Comparison of ENCODE assay signal across 21 cellular contexts in genomic region chr3:169410430-169410829, GRCh38.
DNase-seq lines count a peak whose midpoint lies in the region; ATAC-seq, FAIRE-seq and TF ChIP-seq lines count a peak whose summit lies in the region.
"Had no signal": no experiment of that assay in that cellular context is flagged by ENCODE, and none has a peak within 500 bp of the region (broad histone marks: within the 10 kb centered on the region; RNA-seq: fewer than 3 reads in every experiment).

No MANE protein-coding gene starts in this region.

- FAIRE-seq in endothelial cell of umbilical vein (lab: Jason Lieb, UNC) = no peak
- FAIRE-seq: GM12891, GM18507, H54 had no signal

- H3K9ac ChIP-seq in endothelial cell of umbilical vein (replicated peaks; ENCODE audit: extremely low read depth, insufficient read depth, low read length) = no peak overlapping the region

- H3K4me2 ChIP-seq in endothelial cell of umbilical vein (ENCODE audit: insufficient read depth, low read length) (peak overlapping the region; percentile 13), hepatocyte (no peak overlapping the region)

- H4K20me1 ChIP-seq in endothelial cell of umbilical vein (replicated peaks; ENCODE audit: control insufficient read depth, extremely low read depth, insufficient read depth, low read length) (peaks cover 2% of the 10 kb centered on the region), hepatocyte (ENCODE audit: insufficient read depth, poor library complexity, severe bottlenecking) (no peaks in the 10 kb centered on the region)

- H3K9me3 ChIP-seq in endothelial cell of umbilical vein (replicated peaks; ENCODE audit: control insufficient read depth, insufficient read depth, low read length) (no peaks in the 10 kb centered on the region), hepatocyte (ENCODE audit: low read depth) (no peaks in the 10 kb centered on the region)
- H3K9me3 ChIP-seq: HAP-1 had no signal

- H3K9me2 ChIP-seq in hepatocyte (replicated peaks; ENCODE audit: insufficient read depth) = no peaks in the 10 kb centered on the region

- H3K4me3 Mint-ChIP-seq in activated naive CD8-positive, alpha-beta T cell treated with anti-CD3 and anti-CD28 coated beads for 36 hours = no peak overlapping the region
- H3K4me3 Mint-ChIP-seq: CD4-positive, alpha-beta memory T cell; HFFc6 had no signal

- no peak for TF ChIP-seq POLR2A in endothelial cell of umbilical vein (IDR thresholded peaks at IDR 0.05; ENCODE audit: low read depth, low read length)

- H3K36me3 ChIP-seq in endothelial cell of umbilical vein (ENCODE audit: control insufficient read depth in 2 of 2, extremely low read depth in 1 of 2, insufficient read depth in 2 of 2, low read length in 2 of 2) (no peaks in the 10 kb centered on the region), hepatocyte (replicated peaks; ENCODE audit: insufficient read depth, low read depth) (no peaks in the 10 kb centered on the region)
- H3K36me3 ChIP-seq: HAP-1 had no signal

- H3K27me3 ChIP-seq in endothelial cell of umbilical vein (ENCODE audit: control insufficient read depth in 2 of 2, insufficient read depth in 2 of 2, low read length in 2 of 2) (no peaks in the 10 kb centered on the region), hepatocyte (no peaks in the 10 kb centered on the region)

- no peak overlapping the region for H3K4me3 ChIP-seq in endothelial cell of umbilical vein (replicated peaks in 1 of 3; ENCODE audit: insufficient read depth in 1 of 3, low read depth in 1 of 3, low read length in 3 of 3)
- no peak overlapping the region for H3K4me3 ChIP-seq in hepatocyte
- H3K4me3 ChIP-seq: HAP-1 had no signal

- dilution Hi-C loops in endothelial cell of umbilical vein (cut with MboI; ENCODE audit: extremely low pct_ligation_motif_present, low sequenced_read_pairs) = no loop called here

- peaks cover 10% of the 10 kb centered on the region for H3K4me1 ChIP-seq in endothelial cell of umbilical vein (ENCODE audit: control insufficient read depth, extremely low read depth, insufficient read depth, low read length)
- peaks cover 21% of the 10 kb centered on the region for H3K4me1 ChIP-seq in hepatocyte (ENCODE audit: insufficient read depth)

- no peaks in the 10 kb centered on the region for H3K4me1 Mint-ChIP-seq in activated naive CD8-positive, alpha-beta T cell treated with anti-CD3 and anti-CD28 coated beads for 36 hours
- H3K4me1 Mint-ChIP-seq: CD4-positive, alpha-beta memory T cell had no signal

- H3K79me2 ChIP-seq in endothelial cell of umbilical vein (ENCODE audit: control insufficient read depth, insufficient read depth, low read length) = no peaks in the 10 kb centered on the region
- H3K79me2 ChIP-seq in hepatocyte = no peaks in the 10 kb centered on the region

- intact Hi-C loops in endothelial cell of umbilical vein (cut with micrococcal nuclease) = no loop called here

- H3K9me1 ChIP-seq in endothelial cell of umbilical vein (replicated peaks; ENCODE audit: control insufficient read depth, extremely low read depth, insufficient read depth, low read length) = no peaks in the 10 kb centered on the region

- no TSS peak for BruUV-seq in endothelial cell of umbilical vein (replicated peaks; lab: Mats Ljungman, UMichigan)

- peak overlapping the region; percentile 28 for H2AFZ ChIP-seq in endothelial cell of umbilical vein (ENCODE audit: low read depth, low read length)
- no peak overlapping the region for H2AFZ ChIP-seq in hepatocyte

- POLR2A ChIA-PET in endothelial cell of umbilical vein (lab: Charles Lee) = no interaction called here

- no peak overlapping the region for H3K27ac Mint-ChIP-seq in activated naive CD8-positive, alpha-beta T cell treated with anti-CD3 and anti-CD28 coated beads for 36 hours
- H3K27ac Mint-ChIP-seq: CD4-positive, alpha-beta memory T cell; HFFc6 had no signal

- no peak for ATAC-seq in GM19467 (IDR thresholded peaks at IDR 0.05; ENCODE audit: unreplicated experiment)

- 83% methylated on average over 4 of the region's 4 CpGs for WGBS in hepatocyte (ENCODE audit: low lambda C conversion rate, missing lambda C conversion rate)

- H3K36me3 Mint-ChIP-seq in activated naive CD8-positive, alpha-beta T cell treated with anti-CD3 and anti-CD28 coated beads for 36 hours = no peaks in the 10 kb centered on the region
- H3K36me3 Mint-ChIP-seq: CD4-positive, alpha-beta memory T cell had no signal

- CTCF ChIA-PET in endothelial cell of umbilical vein (lab: Charles Lee) = interaction anchor here (1.4 to 2.3 kb wide), 2 partner anchors 15 to 20 kb away, joined by 4 to 7 read pairs; no protein-coding TSS in a partner anchor

- H3K27me3 Mint-ChIP-seq in activated naive CD8-positive, alpha-beta T cell treated with anti-CD3 and anti-CD28 coated beads for 36 hours = peaks cover 12% of the 10 kb centered on the region

- peak; percentile 60 for DNase-seq in NCI-H226
- DNase-seq in amniotic epithelial cell (ENCODE audit: low read depth) = peak; percentile 4
- peak; percentile 60 for DNase-seq in endothelial cell of umbilical vein (ENCODE audit: low read depth, low spot score)
- no peak for DNase-seq in hepatocyte (ENCODE audit: low spot score)
- no peak for DNase-seq in activated naive CD8-positive, alpha-beta T cell treated with anti-CD3 and anti-CD28 coated beads for 36 hours
- no peak for DNase-seq in MV-4-11 (lab: John Stamatoyannopoulos, UW)
- no peak for DNase-seq in OCI-M1 (lab: John Stamatoyannopoulos, UW)
- DNase-seq: C1 segment of cervical spinal cord; Calu3; CD4-positive, alpha-beta memory T cell; COR-L47; DMS53; DMS79 treated with DMSO at 0.1 percent for 48 hours; GF-D8; GOT3; HFFc6 had no signal

- TF ChIP-seq CTCF in endothelial cell of umbilical vein (IDR thresholded peaks at IDR 0.05; ENCODE audit: extremely low read depth in 1 of 2, insufficient read depth in 1 of 2, low read depth in 1 of 2, low read length in 2 of 2) = no peak
- no peak for TF ChIP-seq CTCF in hepatocyte (IDR thresholded peaks at IDR 0.05; ENCODE audit: poor library complexity)

- H3K27ac ChIP-seq in endothelial cell of umbilical vein (ENCODE audit: insufficient read depth, low read depth, low read length) = no peak overlapping the region
- H3K27ac ChIP-seq in hepatocyte = peak overlapping the region; percentile 32

- peaks cover 3% of the 10 kb centered on the region for H3K9me3 Mint-ChIP-seq in activated naive CD8-positive, alpha-beta T cell treated with anti-CD3 and anti-CD28 coated beads for 36 hours

TF ChIP-seq in endothelial cell of umbilical vein, 7 proteins besides CTCF, POLR2A, EP300 and RAD21:
- TF ChIP-seq GATA2 (IDR thresholded peaks at IDR 0.05; ENCODE audit: insufficient read depth, insufficient read length, low read depth, low read length) (no peak), POLR2AphosphoS5 (IDR thresholded peaks at IDR 0.05; ENCODE audit: insufficient read depth, low read depth, low read length) (no peak), MYC (IDR thresholded peaks at IDR 0.05; ENCODE audit: low read depth, low read length) (no peak), MAX (IDR thresholded peaks at IDR 0.05; ENCODE audit: insufficient read depth, insufficient read length) (no peak), FOS (IDR thresholded peaks at IDR 0.05; ENCODE audit: borderline replicate concordance, insufficient read depth, low read length) (no peak), EZH2 (IDR thresholded peaks at IDR 0.05; ENCODE audit: borderline replicate concordance, low read depth, low read length, severe bottlenecking) (no peak), JUN (IDR thresholded peaks at IDR 0.05; ENCODE audit: borderline replicate concordance, insufficient read depth, insufficient read length, low read depth) (no peak)

Comparison
In these comparisons a context has a peak if more than half of its experiments do, and no peak if none do; other contexts are left out.
1. DNase-seq: peak in NCI-H226 (single experiment), amniotic epithelial cell (single experiment) and endothelial cell of umbilical vein (single experiment); none in hepatocyte (single experiment), activated naive CD8-positive, alpha-beta T cell treated with anti-CD3 and anti-CD28 coated beads for 36 hours (single experiment), MV-4-11 (single experiment) and OCI-M1 (single experiment).